24 cellular contexts compared by ENCODE assay signal in genomic region chrX:139762400-139763183, GRCh38. TPM values are rescaled to one million over a fixed set of nuclear protein-coding genes. Genes with fewer than 3 reads are reported as not detected.
DNase-seq lines count a peak whose midpoint lies in the region; ATAC-seq, FAIRE-seq and TF ChIP-seq lines count a peak whose summit lies in the region.
"Had no signal": no experiment of that assay in that cellular context is flagged by ENCODE, and none has a peak within 500 bp of the region (broad histone marks: within the 10 kb centered on the region; RNA-seq: fewer than 3 reads in every experiment).

No MANE protein-coding gene starts in this region.

- H3K27ac ChIP-seq in astrocyte (ENCODE audit: low read depth, low read length) (no peak overlapping the region), right cardiac atrium (ENCODE audit: low read length) (no peak overlapping the region)
- H3K27ac ChIP-seq: dorsolateral prefrontal cortex, neutrophil, right lobe of liver had no signal

- DNase-seq in astrocyte (ENCODE audit: low read depth) (peak; percentile 4), right cardiac atrium (peak in 2 of 3 donors; percentile 36 to 44), NAMALWA (ENCODE audit: low spot score) (no peak)
- DNase-seq in activated effector memory CD4-positive, alpha-beta T cell treated with Interleukin-2 at 50 U/mL for 16 hours: no peak
- no peak for DNase-seq in activated CD4-positive, alpha-beta T cell treated with anti-CD3 and anti-CD28 coated beads, Interleukin-2, amount 50 U/mL, for 4 hours
- DNase-seq: activated CD4-positive, CD25-positive, alpha-beta regulatory T cell treated with anti-CD3 and anti-CD28 coated beads, Interleukin-2, amount 50 U/mL, for 72 hours; activated naive CD4-positive, alpha-beta T cell treated with Interleukin-2 at 50 U/mL for 16 hours; CD8-positive, alpha-beta T cell; dorsolateral prefrontal cortex; mucosa of descending colon; NCI-H187 treated with DMSO at 0.1 percent for 48 hours; NCI-H524; right lobe of liver; SK-N-SH; stimulated activated CD4-positive, alpha-beta T cell treated with anti-CD3 and anti-CD28 coated beads, Interleukin-1b, Interleukin-23, amount 100 ng/mL, for 48 hours; T1000 had no signal

- H3K4me2 ChIP-seq in astrocyte (ENCODE audit: low read length): no peak overlapping the region
- H3K4me2 ChIP-seq: SK-N-SH had no signal

- no peak overlapping the region for H2AFZ ChIP-seq in astrocyte (ENCODE audit: low read depth, low read length)

- 72% methylated on average over 4 of the region's 4 CpGs for WGBS in right cardiac atrium

- H3K4me1 Mint-ChIP-seq in astrocyte (ENCODE audit: low read depth, unreplicated experiment): no peaks in the 10 kb centered on the region

- H3K9me3 Mint-ChIP-seq in astrocyte (ENCODE audit: unreplicated experiment): no peaks in the 10 kb centered on the region
- H3K9me3 Mint-ChIP-seq: CD8-positive, alpha-beta T cell had no signal

- no peak for FAIRE-seq in astrocyte (lab: Jason Lieb, UNC)
- FAIRE-seq: HTR-8/SVneo had no signal

- H3K27me3 ChIP-seq in astrocyte (ENCODE audit: insufficient read depth, low read length) (no peaks in the 10 kb centered on the region), right cardiac atrium (ENCODE audit: control insufficient read depth, insufficient read depth) (no peaks in the 10 kb centered on the region)
- H3K27me3 ChIP-seq: neutrophil, right lobe of liver had no signal

- no peak overlapping the region for H3K27ac Mint-ChIP-seq in astrocyte (ENCODE audit: unreplicated experiment)
- H3K27ac Mint-ChIP-seq: CD8-positive, alpha-beta T cell had no signal

- H3K4me3 Mint-ChIP-seq in astrocyte (ENCODE audit: unreplicated experiment): no peak overlapping the region
- H3K4me3 Mint-ChIP-seq: CD8-positive, alpha-beta T cell had no signal

- no peak overlapping the region for H3K9ac ChIP-seq in astrocyte (ENCODE audit: low read length)
- H3K9ac ChIP-seq: SK-N-SH had no signal

- H3K36me3 ChIP-seq in astrocyte (ENCODE audit: insufficient read depth, low read length): no peaks in the 10 kb centered on the region
- H3K36me3 ChIP-seq: right lobe of liver had no signal

- no peaks in the 10 kb centered on the region for H3K4me1 ChIP-seq in astrocyte (ENCODE audit: insufficient read depth, low read length)
- no peaks in the 10 kb centered on the region for H3K4me1 ChIP-seq in right cardiac atrium (ENCODE audit: control insufficient read depth, insufficient read depth, low read length)
- H3K4me1 ChIP-seq: right lobe of liver had no signal

- H3K36me3 Mint-ChIP-seq in astrocyte (ENCODE audit: low read depth, unreplicated experiment): no peaks in the 10 kb centered on the region

- no peak for TF ChIP-seq CTCF in astrocyte (IDR thresholded peaks at IDR 0.05; ENCODE audit: insufficient read depth, low read depth, low read length)

- no peaks in the 10 kb centered on the region for H3K27me3 Mint-ChIP-seq in astrocyte (ENCODE audit: low read depth, unreplicated experiment)

- H3K4me3 ChIP-seq in astrocyte (ENCODE audit: insufficient read depth, low read depth, low read length) (no peak overlapping the region), right cardiac atrium (ENCODE audit: low read length) (no peak overlapping the region)
- H3K4me3 ChIP-seq: dorsolateral prefrontal cortex, mucosa of descending colon, right lobe of liver had no signal

- ATAC-seq in GM18511 (IDR thresholded peaks at IDR 0.05; ENCODE audit: unreplicated experiment) (peak; percentile 61), HG02852 (IDR thresholded peaks at IDR 0.05; ENCODE audit: unreplicated experiment) (peak; percentile 63), right cardiac atrium (peak; percentile 64 to 71), GM21390 (IDR thresholded peaks at IDR 0.05; ENCODE audit: unreplicated experiment) (no peak)
- ATAC-seq: CD8-positive, alpha-beta T cell; esophagus mucosa; mucosa of descending colon; right lobe of liver had no signal

- H3K79me2 ChIP-seq in astrocyte (ENCODE audit: insufficient read depth, low read length): no peaks in the 10 kb centered on the region

- H4K20me1 ChIP-seq in astrocyte (ENCODE audit: insufficient read depth, low read length): no peaks in the 10 kb centered on the region

- H3K9me3 ChIP-seq in astrocyte (ENCODE audit: insufficient read depth, low read depth, low read length): no peaks in the 10 kb centered on the region
- H3K9me3 ChIP-seq in right cardiac atrium (ENCODE audit: control insufficient read depth, low read length): no peaks in the 10 kb centered on the region
- H3K9me3 ChIP-seq: mucosa of descending colon, neutrophil, right lobe of liver, SK-N-SH had no signal

- intact Hi-C loops in right cardiac atrium (cut with DNase I): no loop called here

RNA-seq across cellular contexts. Expression of gene MCF2, which starts 54.6 kb away (rescaled TPM):
- total RNA-seq in astrocyte: 0.17 and 0.27 TPM in 2 replicates
- total RNA-seq in right cardiac atrium: under 1 TPM in 3 of 4 donors, not detected in 1; 0.11 to 0.44 (median 0.37) TPM
- 0.14 TPM for polyA plus RNA-seq in right cardiac atrium
- total RNA-seq: esophagus mucosa, OCI-LY7, subcutaneous adipose tissue had no signal

Comparison
In these comparisons a context has a peak if more than half of its experiments do, and no peak if none do; other contexts are left out.
1. DNase-seq: peak in astrocyte (single experiment) and right cardiac atrium (2 of 3); none in activated effector memory CD4-positive, alpha-beta T cell treated with Interleukin-2 at 50 U/mL for 16 hours (single experiment), NAMALWA (single experiment) and activated CD4-positive, alpha-beta T cell treated with anti-CD3 and anti-CD28 coated beads, Interleukin-2, amount 50 U/mL, for 4 hours (0 of 2).